ENCODE assay signal across 2 cellular contexts in genomic region chr22:39383841-39384625, GRCh38.
TF ChIP-seq lines count a peak whose summit lies in the region.

No MANE protein-coding gene starts in this region.

TF ChIP-seq in HepG2, 621 proteins besides CTCF, POLR2A, EP300 and RAD21:
- TF ChIP-seq NR3C1 (CRISPR knock-in tag; IDR thresholded peaks at IDR 0.05) (no peak), ZNF629 (CRISPR knock-in tag; conservative IDR thresholded peaks at IDR 0.05) (0 out of 2 replicates have a peak, but pooled peaks have one; percentile 10), SRF (IDR thresholded peaks at IDR 0.05; ENCODE audit: low read depth, low read length) (no peak), MIER3 (CRISPR knock-in tag; IDR thresholded peaks at IDR 0.05; ENCODE audit: borderline replicate concordance) (no peak)

TF ChIP-seq in IMR-90, 13 proteins besides CTCF, POLR2A, EP300 and RAD21:
- TF ChIP-seq MXI1 (IDR thresholded peaks at IDR 0.05; ENCODE audit: borderline replicate concordance, low read depth, low read length) (no peak), RFX5 (IDR thresholded peaks at IDR 0.05; ENCODE audit: low read depth, low read length) (no peak), BHLHE40 (IDR thresholded peaks at IDR 0.05; ENCODE audit: low read depth, low read length) (no peak), MAZ (IDR thresholded peaks at IDR 0.05; ENCODE audit: borderline replicate concordance, low read depth, low read length) (no peak), USF2 (IDR thresholded peaks at IDR 0.05; ENCODE audit: low read depth, low read length) (no peak), NFE2L2 (IDR thresholded peaks at IDR 0.05; ENCODE audit: low read depth, low read length) (no peak), CHD1 (IDR thresholded peaks at IDR 0.05; ENCODE audit: low read depth, low read length) (no peak), ELK1 (IDR thresholded peaks at IDR 0.05; ENCODE audit: borderline replicate concordance, low read depth, low read length) (no peak)
